ENCODE assay signal across 29 cellular contexts in the genomic region with DNA sequence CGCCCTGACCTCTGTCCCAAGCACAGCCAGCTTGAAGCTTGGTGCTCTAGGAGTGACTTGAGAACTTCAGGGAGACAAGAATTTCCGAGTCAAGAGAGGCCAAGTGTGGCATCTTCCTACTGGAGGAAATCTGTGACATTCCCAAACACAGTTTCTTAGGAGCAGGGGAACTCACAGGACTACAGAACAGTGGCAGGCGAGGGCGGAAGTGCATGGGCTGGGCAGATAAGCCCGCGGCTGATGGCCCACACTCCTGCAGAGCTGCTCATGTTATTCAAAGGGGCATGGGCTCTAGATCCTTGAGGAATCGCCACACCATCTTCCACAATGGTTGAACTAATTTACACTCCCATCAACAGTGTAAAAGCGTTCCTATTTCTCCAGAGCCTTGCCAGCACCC.
A peak's percentile ranks its signal among the peaks of the same experiment; 100 is the strongest.
DNase-seq lines count a peak whose midpoint lies in the region; ATAC-seq and TF ChIP-seq lines count a peak whose summit lies in the region.
"Had no signal": no experiment of that assay in that cellular context is flagged by ENCODE, and none has a peak within 500 bp of the region (broad histone marks: within the 10 kb centered on the region; RNA-seq: fewer than 3 reads in every experiment).

No MANE protein-coding gene starts in this region.

- no peaks in the 10 kb centered on the region for H3K9me3 ChIP-seq in PC-9 (ENCODE audit: insufficient read depth, low read depth)
- H3K9me3 ChIP-seq in endodermal cell (ENCODE audit: control insufficient read depth, low read length): no peaks in the 10 kb centered on the region
- H3K9me3 ChIP-seq: body of pancreas, neutrophil, prostate gland, transverse colon had no signal

- H3K9me2 ChIP-seq in PC-9 (ENCODE audit: insufficient read depth): no peaks in the 10 kb centered on the region

- no peaks in the 10 kb centered on the region for H3K36me3 Mint-ChIP-seq in HFFc6 (ENCODE audit: low read depth)
- no peaks in the 10 kb centered on the region for H3K36me3 Mint-ChIP-seq in endodermal cell (ENCODE audit: low read depth)
- H3K36me3 Mint-ChIP-seq: WTC11 had no signal

- 78 to 80% methylated on average over 7 to 8 of the region's 8 CpGs for WGBS in endodermal cell (ENCODE audit: insufficient coverage in 1 of 2, insufficient read length in 1 of 2), 2 experiments

- H3K27me3 Mint-ChIP-seq in HFFc6 (ENCODE audit: insufficient read depth) (peaks cover 4% of the 10 kb centered on the region), endodermal cell (ENCODE audit: insufficient read depth) (peaks cover 5% of the 10 kb centered on the region)

- no peak overlapping the region for H3K4me3 Mint-ChIP-seq in HFFc6
- no peak overlapping the region for H3K4me3 Mint-ChIP-seq in endodermal cell
- H3K4me3 Mint-ChIP-seq: activated CD4-positive, alpha-beta T cell treated with anti-CD3 and anti-CD28 coated beads, Interleukin-2, amount 10 ng/mL, durations not matched to agents 24 days and 14 days; activated T-cell treated with anti-CD3 and anti-CD28 coated beads, Interleukin-2, amount 50 U/mL, for 4 hours; WTC11 had no signal

- peaks cover 28% of the 10 kb centered on the region for H3K4me1 ChIP-seq in PC-9 (replicated peaks; ENCODE audit: insufficient read depth)
- peaks cover 9% of the 10 kb centered on the region for H3K4me1 ChIP-seq in endodermal cell (ENCODE audit: control insufficient read depth, insufficient read depth, low read length)
- H3K4me1 ChIP-seq: prostate gland had no signal

- H3K4me1 Mint-ChIP-seq in HFFc6 (ENCODE audit: low read depth) (peaks cover 64% of the 10 kb centered on the region), endodermal cell (peaks cover 14% of the 10 kb centered on the region)

- H3K27me3 ChIP-seq in PC-9 (ENCODE audit: insufficient read depth, low read depth) (no peaks in the 10 kb centered on the region), endodermal cell (ENCODE audit: control insufficient read depth, insufficient read depth, low read length, poor library complexity, severe bottlenecking) (no peaks in the 10 kb centered on the region)
- H3K27me3 ChIP-seq: body of pancreas, transverse colon had no signal

- H2AFZ ChIP-seq in PC-9: no peak overlapping the region; the same call in 1 of the 2 replicates

- H3K4me3 ChIP-seq in PC-9 (no peak overlapping the region), endodermal cell (ENCODE audit: low read length) (no peak overlapping the region)
- H3K4me3 ChIP-seq: body of pancreas, GM12878, prostate gland, transverse colon had no signal

- H3K9ac ChIP-seq in endodermal cell (ENCODE audit: extremely low read depth, low read length, poor library complexity, severe bottlenecking): no peak overlapping the region

- no peak for DNase-seq in HFFc6
- no peak for DNase-seq in PC-9
- DNase-seq in endodermal cell: peak; percentile 55
- DNase-seq in posterior vena cava (ENCODE audit: low spot score): peak; percentile 31
- DNase-seq in epidermal melanocyte (ENCODE audit: insufficient read length, low spot score): no peak
- DNase-seq: activated CD4-positive, alpha-beta T cell treated with anti-CD3 and anti-CD28 coated beads, Interleukin-2, amount 10 ng/mL, durations not matched to agents 24 days and 14 days; activated T-cell treated with anti-CD3 and anti-CD28 coated beads, Interleukin-2, amount 50 U/mL, for 4 hours; body of pancreas; C1 segment of cervical spinal cord; cerebellar nuclear complex; COR-L47; effector CD8-positive, alpha-beta T cell; erythroblast; KG1; MM.1S; NCI-H1930; NCI-H510A treated with DMSO at 0.1 percent for 48 hours; stimulated activated CD4-positive, alpha-beta T cell treated with anti-CD3 and anti-CD28 coated beads, Interleukin-12 subunit alpha, Interleukin-12 subunit beta, amount 100 ng/mL, for 4 hours; stimulated activated CD4-positive, alpha-beta T cell treated with anti-CD3 and anti-CD28 coated beads, Interleukin-2, amount 100 ng/mL, for 48 hours; SW 1271; transverse colon had no signal

- no peak for ATAC-seq in GM21528 (IDR thresholded peaks at IDR 0.05; ENCODE audit: low FRiP score, unreplicated experiment)
- no peak for ATAC-seq in HG02870 (IDR thresholded peaks at IDR 0.05; ENCODE audit: unreplicated experiment)
- ATAC-seq: activated T-cell treated with anti-CD3 and anti-CD28 coated beads, Interleukin-2, amount 50 U/mL, for 4 hours; body of pancreas; GM12878; left lobe of liver; sciatic nerve; WTC11 had no signal

- peak overlapping the region; percentile 64 for H3K27ac Mint-ChIP-seq in HFFc6
- no peak overlapping the region for H3K27ac Mint-ChIP-seq in endodermal cell
- H3K27ac Mint-ChIP-seq: activated CD4-positive, alpha-beta T cell treated with anti-CD3 and anti-CD28 coated beads, Interleukin-2, amount 10 ng/mL, durations not matched to agents 24 days and 14 days; WTC11 had no signal

- no TSS peak for BruUV-seq in PC-9 (replicated peaks; lab: Mats Ljungman, UMichigan)

- H3K36me3 ChIP-seq in PC-9 (ENCODE audit: low read depth) (no peaks in the 10 kb centered on the region), endodermal cell (ENCODE audit: control insufficient read depth, insufficient read depth, low read length) (no peaks in the 10 kb centered on the region)
- H3K36me3 ChIP-seq: neutrophil, prostate gland, transverse colon had no signal

- intact Hi-C loops in PC-9 (cut with micrococcal nuclease; ENCODE audit: unreplicated experiment): loop anchor here (1.0 to 10.0 kb wide), 4 partner anchors 166 to 726 kb away; a partner anchor contains a TSS
- intact Hi-C loops in posterior vena cava (cut with DNase I): no loop called here

- no peaks in the 10 kb centered on the region for H3K79me2 ChIP-seq in PC-9 (ENCODE audit: low read depth)

- TF ChIP-seq CTCF in HFFc6 (IDR thresholded peaks at IDR 0.05) (no peak), PC-9 (conservative IDR thresholded peaks at IDR 0.05) (no peak), endodermal cell (conservative IDR thresholded peaks at IDR 0.05) (no peak)

- H3K4me2 ChIP-seq in PC-9: peak overlapping the region; percentile 51

- H3K27ac ChIP-seq in PC-9 (peak overlapping the region; percentile 28; the same call in 1 of the 2 replicates), endodermal cell (ENCODE audit: low read depth, low read length) (no peak overlapping the region)
- H3K27ac ChIP-seq: body of pancreas, neutrophil, prostate gland, transverse colon had no signal

- H4K20me1 ChIP-seq in PC-9 (ENCODE audit: insufficient read depth): no peaks in the 10 kb centered on the region

- CTCF ChIA-PET in PC-9 (lab: Charles Lee): no interaction called here

- POLR2A ChIA-PET in PC-9 (lab: Charles Lee; ENCODE audit: unreplicated experiment): no interaction called here

- peaks cover 33% of the 10 kb centered on the region for H3F3A ChIP-seq in PC-9 (ENCODE audit: insufficient read depth, low read depth)

- H3K9me3 Mint-ChIP-seq in HFFc6 (no peaks in the 10 kb centered on the region), endodermal cell (peaks cover 4% of the 10 kb centered on the region)
- H3K9me3 Mint-ChIP-seq: activated CD4-positive, alpha-beta T cell treated with anti-CD3 and anti-CD28 coated beads, Interleukin-2, amount 10 ng/mL, durations not matched to agents 24 days and 14 days; activated T-cell treated with anti-CD3 and anti-CD28 coated beads, Interleukin-2, amount 50 U/mL, for 4 hours had no signal

Comparison
In these comparisons a context has a peak if more than half of its experiments do, and no peak if none do; other contexts are left out.
1. DNase-seq: peak in endodermal cell (single experiment) and posterior vena cava (single experiment); none in HFFc6 (single experiment), PC-9 (0 of 2) and epidermal melanocyte (single experiment).